17 cellular contexts compared by ENCODE assay signal in genomic region chr12:96213869-96214268, GRCh38. TPM values are rescaled to one million over a fixed set of nuclear protein-coding genes. Genes with fewer than 3 reads are reported as not detected.
DNase-seq lines count a peak whose midpoint lies in the region; ATAC-seq, FAIRE-seq and TF ChIP-seq lines count a peak whose summit lies in the region.
"Had no signal": no experiment of that assay in that cellular context is flagged by ENCODE, and none has a peak within 500 bp of the region (broad histone marks: within the 10 kb centered on the region; RNA-seq: fewer than 3 reads in every experiment).

No MANE protein-coding gene starts in this region.

- no peak overlapping the region for H3K4me3 ChIP-seq in ACC112 (ENCODE audit: low read depth, low read length)
- H3K4me3 ChIP-seq: dorsolateral prefrontal cortex had no signal

- H3K27ac Mint-ChIP-seq in CD4-positive, alpha-beta T cell = peak overlapping the region; percentile 82
- peak overlapping the region; percentile 90 for H3K27ac Mint-ChIP-seq in activated T-helper 17 cell treated with anti-CD3 and anti-CD28 coated beads, Interleukin-2, amount 50 U/mL, for 72 hours
- peak overlapping the region; percentile 62 for H3K27ac Mint-ChIP-seq in memory B cell
- H3K27ac Mint-ChIP-seq: brain had no signal

- H3K4me1 Mint-ChIP-seq in CD4-positive, alpha-beta T cell (ENCODE audit: low read depth) = peaks cover 84% of the 10 kb centered on the region
- peaks cover 55% of the 10 kb centered on the region for H3K4me1 Mint-ChIP-seq in activated T-helper 17 cell treated with anti-CD3 and anti-CD28 coated beads, Interleukin-2, amount 50 U/mL, for 72 hours
- peaks cover 50% of the 10 kb centered on the region for H3K4me1 Mint-ChIP-seq in memory B cell

- no peak for DNase-seq in CD4-positive, alpha-beta T cell
- DNase-seq in memory B cell (ENCODE audit: low spot score in 2 of 2) (no peak), frontal cortex (ENCODE audit: low spot score in 2 of 2) (no peak), cerebellar nuclear complex (lab: John Stamatoyannopoulos, UW) (no peak)
- DNase-seq: activated CD4-positive, alpha-beta T cell treated with anti-CD3 and anti-CD28 coated beads for 1 hour; dorsolateral prefrontal cortex; GOT3; hippocampal formation; midbrain; NCI-H2081; NCI-H524 had no signal

- FAIRE-seq in frontal cortex (lab: Jason Lieb, UNC) = no peak
- FAIRE-seq: GM18507 had no signal

- no peak for ATAC-seq in CD4-positive, alpha-beta T cell (ENCODE audit: poor library complexity)
- no peak for ATAC-seq in activated T-helper 17 cell treated with anti-CD3 and anti-CD28 coated beads, Interleukin-2, amount 50 U/mL, for 72 hours (replicated peaks)
- ATAC-seq in memory B cell (ENCODE audit: low read depth) = no peak
- no peak for ATAC-seq in GM18867 (IDR thresholded peaks at IDR 0.05; ENCODE audit: unreplicated experiment)
- ATAC-seq in GM18502 (IDR thresholded peaks at IDR 0.05; ENCODE audit: poor library complexity, unreplicated experiment) = no peak

- CTCF ChIA-PET in CD4-positive, alpha-beta T cell (lab: Charles Lee) = interaction anchor here (0.9 to 6.3 kb wide), 6 partner anchors 10 to 295 kb away, joined by 3 to 83 read pairs (median 4); partner anchors contain the start of gene LTA4H

- no peaks in the 10 kb centered on the region for H3K9me3 ChIP-seq in CD4-positive, alpha-beta T cell (ENCODE audit: control insufficient read depth, low read length)

- peaks cover 92% of the 10 kb centered on the region for H3K79me2 ChIP-seq in ACC112 (ENCODE audit: control insufficient read depth, insufficient read depth, low read length, unreplicated experiment)

- peak overlapping the region; percentile 69 for H3K27ac ChIP-seq in ACC112 (ENCODE audit: low read depth, low read length)
- no peak overlapping the region for H3K27ac ChIP-seq in CD4-positive, alpha-beta T cell (ENCODE audit: low read depth, low read length)

- peaks cover 16% of the 10 kb centered on the region; the same call in 1 of the 2 replicates for H3K36me3 ChIP-seq in ACC112 (ENCODE audit: insufficient read depth, low read length)

- H3K4me1 ChIP-seq in ACC112 (ENCODE audit: control insufficient read depth, insufficient read depth, low read length, unreplicated experiment) = peaks cover 59% of the 10 kb centered on the region

- H3K27me3 ChIP-seq in ACC112 (ENCODE audit: insufficient read depth, low read length) = no peaks in the 10 kb centered on the region
- H3K27me3 ChIP-seq in CD4-positive, alpha-beta T cell (ENCODE audit: control insufficient read depth, insufficient read depth, low read length) = no peaks in the 10 kb centered on the region
- H3K27me3 ChIP-seq: dorsolateral prefrontal cortex had no signal

- TF ChIP-seq CTCF in CD4-positive, alpha-beta T cell (IDR thresholded peaks at IDR 0.05) = no peak

- H3K9me3 Mint-ChIP-seq in CD4-positive, alpha-beta T cell = no peaks in the 10 kb centered on the region
- H3K9me3 Mint-ChIP-seq in activated T-helper 17 cell treated with anti-CD3 and anti-CD28 coated beads, Interleukin-2, amount 50 U/mL, for 72 hours = no peaks in the 10 kb centered on the region
- H3K9me3 Mint-ChIP-seq in memory B cell = no peaks in the 10 kb centered on the region
- H3K9me3 Mint-ChIP-seq: brain had no signal

- peaks cover 26% of the 10 kb centered on the region for H3K36me3 Mint-ChIP-seq in CD4-positive, alpha-beta T cell (ENCODE audit: low read depth)
- H3K36me3 Mint-ChIP-seq in activated T-helper 17 cell treated with anti-CD3 and anti-CD28 coated beads, Interleukin-2, amount 50 U/mL, for 72 hours (ENCODE audit: low read depth) = peaks cover 84% of the 10 kb centered on the region
- peaks cover 2% of the 10 kb centered on the region for H3K36me3 Mint-ChIP-seq in memory B cell
- H3K36me3 Mint-ChIP-seq: brain had no signal

- POLR2A ChIA-PET in CD4-positive, alpha-beta T cell (lab: Charles Lee) = interaction anchor here (1.3 to 1.5 kb wide), 2 partner anchors 15 to 18 kb away, joined by 4 to 5 read pairs; no protein-coding TSS in a partner anchor

- peak overlapping the region; percentile 57 for H3K4me3 Mint-ChIP-seq in CD4-positive, alpha-beta T cell
- peak overlapping the region; percentile 82 for H3K4me3 Mint-ChIP-seq in activated T-helper 17 cell treated with anti-CD3 and anti-CD28 coated beads, Interleukin-2, amount 50 U/mL, for 72 hours
- H3K4me3 Mint-ChIP-seq in memory B cell = peak overlapping the region; percentile 56
- H3K4me3 Mint-ChIP-seq: brain had no signal

- no peaks in the 10 kb centered on the region for H3K27me3 Mint-ChIP-seq in CD4-positive, alpha-beta T cell
- H3K27me3 Mint-ChIP-seq in activated T-helper 17 cell treated with anti-CD3 and anti-CD28 coated beads, Interleukin-2, amount 50 U/mL, for 72 hours = no peaks in the 10 kb centered on the region
- H3K27me3 Mint-ChIP-seq in memory B cell = no peaks in the 10 kb centered on the region

- intact Hi-C loops in CD4-positive, alpha-beta T cell (cut with DNase I, micrococcal nuclease) = loop anchor here (2.0 to 10.0 kb wide), 3 partner anchors 37 to 299 kb away; no protein-coding TSS in a partner anchor

- no peak overlapping the region for H2AFZ ChIP-seq in ACC112 (ENCODE audit: low read length, unreplicated experiment)

RNA-seq across cellular contexts. Expression of gene ELK3, which starts 19.7 kb away (rescaled TPM):
- total RNA-seq in CD4-positive, alpha-beta T cell = 10 to 100 TPM; 26.8 to 31.5 TPM
- total RNA-seq in activated T-helper 17 cell treated with anti-CD3 and anti-CD28 coated beads, Interleukin-2, amount 50 U/mL, for 72 hours = 10 to 100 TPM; 31.3 to 39.2 TPM
- 1.6 TPM for total RNA-seq in frontal cortex

Comparison
In these comparisons a context has a peak if more than half of its experiments do, and no peak if none do; other contexts are left out.
1. RNA of gene ELK3, which starts 19.7 kb away (total RNA-seq): 31.3 to 39.2 TPM in activated T-helper 17 cell treated with anti-CD3 and anti-CD28 coated beads, Interleukin-2, amount 50 U/mL, for 72 hours and 26.8 to 31.5 TPM in CD4-positive, alpha-beta T cell; 1.6 TPM in frontal cortex (single experiment); every median in the first group is over 10 times any median in the second.
2. Peak in every context shown above with its lines, with median percentiles within 50 percentile points of each other: H3K27ac Mint-ChIP-seq and H3K4me3 Mint-ChIP-seq.